ENCODE assay signal across 11 cellular contexts in the genomic region with DNA sequence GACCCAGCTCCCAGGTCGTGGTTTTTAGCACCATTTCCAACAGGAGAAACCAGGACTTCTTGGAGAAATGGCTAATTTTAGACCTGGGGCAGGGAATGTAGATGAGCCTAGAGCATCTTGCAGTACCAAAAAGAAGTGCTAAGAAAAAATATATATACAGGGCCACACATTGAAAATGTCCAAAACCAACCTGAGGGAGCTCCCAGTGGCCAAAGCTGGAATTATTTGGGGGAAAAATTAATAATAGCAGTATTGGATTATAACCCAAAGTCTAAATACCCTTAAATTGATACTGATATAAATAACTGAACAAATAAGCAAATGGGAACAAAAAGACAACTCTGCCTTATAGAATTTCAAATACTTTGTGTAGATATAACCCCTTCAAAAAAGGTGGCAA.
DNase-seq lines count a peak whose midpoint lies in the region; ATAC-seq and TF ChIP-seq lines count a peak whose summit lies in the region.
"Had no signal": no experiment of that assay in that cellular context is flagged by ENCODE, and none has a peak within 500 bp of the region (broad histone marks: within the 10 kb centered on the region; RNA-seq: fewer than 3 reads in every experiment).

No MANE protein-coding gene starts in this region.

- no peak overlapping the region for H2AFZ ChIP-seq in smooth muscle cell (ENCODE audit: low read depth)

- H3K27me3 Mint-ChIP-seq in effector memory CD8-positive, alpha-beta T cell, result peaks cover 21 to 27% of the 10 kb centered on the region in 2 donors

- no peak overlapping the region for H3K4me3 Mint-ChIP-seq in effector memory CD8-positive, alpha-beta T cell
- H3K4me3 Mint-ChIP-seq: WTC11 had no signal

- no peak overlapping the region for H3K9ac ChIP-seq in smooth muscle cell (ENCODE audit: low read depth)

- WGBS in smooth muscle cell (ENCODE audit: low lambda C conversion rate), result 96% methylated on average over 1 of the region's 1 CpG

- H3K36me3 ChIP-seq in smooth muscle cell (ENCODE audit: low read depth), result peaks cover 16% of the 10 kb centered on the region

- no peak for TF ChIP-seq POLR2A in GM18505 (IDR thresholded peaks at IDR 0.05; ENCODE audit: borderline replicate concordance, extremely low read depth, insufficient read depth, insufficient read length)

- H3K79me2 ChIP-seq in smooth muscle cell (ENCODE audit: low read depth), result peaks cover 19% of the 10 kb centered on the region

- peaks cover 6 to 14% of the 10 kb centered on the region in 2 donors for H3K9me3 Mint-ChIP-seq in effector memory CD8-positive, alpha-beta T cell

- H3K9me3 ChIP-seq in smooth muscle cell (replicated peaks; ENCODE audit: low read depth), result peaks cover 10% of the 10 kb centered on the region

- H4K20me1 ChIP-seq in smooth muscle cell (ENCODE audit: low read depth), result no peaks in the 10 kb centered on the region

- H3K4me2 ChIP-seq in smooth muscle cell, result no peak overlapping the region

- no peaks in the 10 kb centered on the region for H3K4me1 ChIP-seq in smooth muscle cell (ENCODE audit: low read depth)

- peaks cover 5% of the 10 kb centered on the region for H3F3A ChIP-seq in smooth muscle cell (ENCODE audit: low read depth)

- DNase-seq in HCEC 1CT (peak; percentile 17), fibroblast of the aortic adventitia (ENCODE audit: low read depth) (no peak), smooth muscle cell (lab: John Stamatoyannopoulos, UW; ENCODE audit: unreplicated experiment) (no peak)
- no peak for DNase-seq in effector memory CD8-positive, alpha-beta T cell
- DNase-seq in stimulated activated CD4-positive, alpha-beta T cell treated with anti-CD3 and anti-CD28 coated beads, Interleukin-2, amount 100 ng/mL, for 24 hours, result no peak
- DNase-seq: mucosa of descending colon, SHP77 treated with DMSO at 0.1 percent for 48 hours had no signal

- H3K27ac ChIP-seq in VCaP (no peak overlapping the region), smooth muscle cell (ENCODE audit: low read depth) (no peak overlapping the region)

- no peaks in the 10 kb centered on the region for H3K27me3 ChIP-seq in smooth muscle cell (ENCODE audit: low read depth)

- no peaks in the 10 kb centered on the region for H3K4me1 Mint-ChIP-seq in effector memory CD8-positive, alpha-beta T cell (ENCODE audit: low read depth in 2 of 2)
- H3K4me1 Mint-ChIP-seq: WTC11 had no signal

- H3K27ac Mint-ChIP-seq in effector memory CD8-positive, alpha-beta T cell, result no peak overlapping the region
- H3K27ac Mint-ChIP-seq: WTC11 had no signal

- no peak for ATAC-seq in effector memory CD8-positive, alpha-beta T cell (replicated peaks)
- no peak for ATAC-seq in HG03175 (IDR thresholded peaks at IDR 0.05; ENCODE audit: unreplicated experiment)
- no peak for ATAC-seq in GM18505 (IDR thresholded peaks at IDR 0.05; ENCODE audit: unreplicated experiment)
- ATAC-seq: mucosa of descending colon, WTC11 had no signal

- TF ChIP-seq CTCF in VCaP (conservative IDR thresholded peaks at IDR 0.05) (peak; percentile 65), fibroblast of the aortic adventitia (IDR thresholded peaks at IDR 0.05; ENCODE audit: insufficient read depth, low read length) (peak; percentile 62), smooth muscle cell (IDR thresholded peaks at IDR 0.05; ENCODE audit: borderline replicate concordance, insufficient read depth, poor library complexity, severe bottlenecking) (peak; percentile 21)

- H3K4me3 ChIP-seq in fibroblast of the aortic adventitia (ENCODE audit: low read depth, low read length), result no peak overlapping the region
- H3K4me3 ChIP-seq in smooth muscle cell, result no peak overlapping the region
- H3K4me3 ChIP-seq: mucosa of descending colon had no signal

- no peaks in the 10 kb centered on the region for H3K36me3 Mint-ChIP-seq in effector memory CD8-positive, alpha-beta T cell (ENCODE audit: insufficient read depth)
